ENCODE assay signal across 17 cellular contexts in genomic region chr1:89708727-89709375, GRCh38.
DNase-seq lines count a peak whose midpoint lies in the region; ATAC-seq and TF ChIP-seq lines count a peak whose summit lies in the region.
"Had no signal": no experiment of that assay in that cellular context is flagged by ENCODE, and none has a peak within 500 bp of the region (broad histone marks: within the 10 kb centered on the region; RNA-seq: fewer than 3 reads in every experiment).

No MANE protein-coding gene starts in this region.

- POLR2A ChIA-PET in naive thymus-derived CD4-positive, alpha-beta T cell (lab: Charles Lee): interaction anchor here (1.1 to 1.4 kb wide), 3 partner anchors 9 to 54 kb away, joined by 3 to 5 read pairs (median 3); no protein-coding TSS in a partner anchor
- POLR2A ChIA-PET in SK-N-SH (lab: Yijun Ruan, JAX): no interaction called here

- no peak overlapping the region for H3K4me3 Mint-ChIP-seq in CD4-positive, CD25-positive, alpha-beta regulatory T cell
- no peak overlapping the region for H3K4me3 Mint-ChIP-seq in naive thymus-derived CD4-positive, alpha-beta T cell
- H3K4me3 Mint-ChIP-seq: activated CD4-positive, alpha-beta memory T cell treated with anti-CD3 and anti-CD28 coated beads for 36 hours; activated naive CD4-positive, alpha-beta T cell treated with anti-CD3 and anti-CD28 coated beads, Interleukin-2, amount 10 ng/mL, durations not matched to agents 7 days and 5 days; B cell; H9 had no signal

- no peaks in the 10 kb centered on the region for H3K27me3 Mint-ChIP-seq in CD4-positive, CD25-positive, alpha-beta regulatory T cell
- H3K27me3 Mint-ChIP-seq in naive thymus-derived CD4-positive, alpha-beta T cell: no peaks in the 10 kb centered on the region
- H3K27me3 Mint-ChIP-seq: activated CD4-positive, alpha-beta memory T cell treated with anti-CD3 and anti-CD28 coated beads for 36 hours; activated naive CD4-positive, alpha-beta T cell treated with anti-CD3 and anti-CD28 coated beads, Interleukin-2, amount 10 ng/mL, durations not matched to agents 7 days and 5 days; B cell; naive B cell had no signal

- H3K9ac ChIP-seq in HUES48 (ENCODE audit: low read depth, low read length): no peak overlapping the region
- H3K9ac ChIP-seq in SK-N-SH: no peak overlapping the region

- no peak overlapping the region for H2AFZ ChIP-seq in SK-N-SH (ENCODE audit: low read depth)

- TF ChIP-seq EP300 in sigmoid colon (IDR thresholded peaks at IDR 0.05): no peak
- no peak for TF ChIP-seq EP300 in SK-N-SH (IDR thresholded peaks at IDR 0.05; ENCODE audit: borderline replicate concordance in 1 of 2, low read depth in 1 of 2, low read length in 1 of 2)

- no peaks in the 10 kb centered on the region for H3K9me2 ChIP-seq in SK-N-SH

- no peak for ATAC-seq in CD4-positive, CD25-positive, alpha-beta regulatory T cell (ENCODE audit: low read depth in 2 of 2)
- no peak for ATAC-seq in naive thymus-derived CD4-positive, alpha-beta T cell
- ATAC-seq in body of pancreas (no peak), HG02588 (IDR thresholded peaks at IDR 0.05; ENCODE audit: unreplicated experiment) (no peak)
- ATAC-seq: Panc1 had no signal

- DNase-seq in CD4-positive, CD25-positive, alpha-beta regulatory T cell: no peak
- DNase-seq in choroid plexus epithelial cell (ENCODE audit: low read depth): peak; percentile 80
- no peak for DNase-seq in naive thymus-derived CD4-positive, alpha-beta T cell
- DNase-seq in sigmoid colon: no peak
- no peak for DNase-seq in body of pancreas
- DNase-seq in SK-N-SH: no peak
- DNase-seq: activated CD4-positive, alpha-beta memory T cell treated with anti-CD3 and anti-CD28 coated beads for 36 hours; activated naive CD4-positive, alpha-beta T cell treated with anti-CD3 and anti-CD28 coated beads, Interleukin-2, amount 10 ng/mL, durations not matched to agents 7 days and 5 days; dermis blood vessel endothelial cell; H9; naive B cell; NCI-H2227 treated with DMSO at 0.1 percent for 48 hours; right cardiac atrium had no signal

- H3K9me3 Mint-ChIP-seq in CD4-positive, CD25-positive, alpha-beta regulatory T cell: peaks cover 0 to 3% (median 0%) of the 10 kb centered on the region in 7 donors
- H3K9me3 Mint-ChIP-seq in naive thymus-derived CD4-positive, alpha-beta T cell: peaks cover 0 to 6% (median 3%) of the 10 kb centered on the region in 11 donors
- H3K9me3 Mint-ChIP-seq: naive B cell had no signal

- H3K4me3 ChIP-seq in CD4-positive, CD25-positive, alpha-beta regulatory T cell (ENCODE audit: low read depth, low read length): no peak overlapping the region
- H3K4me3 ChIP-seq in HUES48 (ENCODE audit: low read depth, low read length) (no peak overlapping the region), choroid plexus epithelial cell (ENCODE audit: low read depth, low read length) (no peak overlapping the region), sigmoid colon (no peak overlapping the region), body of pancreas (no peak overlapping the region), SK-N-SH (ENCODE audit: low read depth in 2 of 2, low read length in 1 of 2) (no peak overlapping the region)
- no peak overlapping the region for H3K4me3 ChIP-seq in naive thymus-derived CD4-positive, alpha-beta T cell (ENCODE audit: low read length)

- no peak for TF ChIP-seq RAD21 in SK-N-SH (IDR thresholded peaks at IDR 0.05; ENCODE audit: low read length)

- 87 to 92% methylated on average over 6 of the region's 6 CpGs for WGBS in sigmoid colon, 2 donors
- WGBS in body of pancreas, 2 donors: 76 to 82% methylated on average over 6 of the region's 6 CpGs
- 95% methylated on average over 6 of the region's 6 CpGs for WGBS in SK-N-SH (ENCODE audit: low lambda C conversion rate)

- TF ChIP-seq POLR2A in sigmoid colon (IDR thresholded peaks at IDR 0.05) (no peak), body of pancreas (IDR thresholded peaks at IDR 0.05) (no peak)

- peaks cover 10% of the 10 kb centered on the region for H3K4me1 ChIP-seq in CD4-positive, CD25-positive, alpha-beta regulatory T cell (ENCODE audit: control insufficient read depth, insufficient read depth, low read length, poor library complexity, severe bottlenecking)
- H3K4me1 ChIP-seq in HUES48 (ENCODE audit: control insufficient read depth, insufficient read depth, low read length): peaks cover 21% of the 10 kb centered on the region
- peaks cover 0 to 4% of the 10 kb centered on the region in 2 donors for H3K4me1 ChIP-seq in naive thymus-derived CD4-positive, alpha-beta T cell (ENCODE audit: control insufficient read depth in 2 of 2, insufficient read depth in 2 of 2, low read length in 2 of 2)
- H3K4me1 ChIP-seq in sigmoid colon: no peaks in the 10 kb centered on the region
- H3K4me1 ChIP-seq in body of pancreas: no peaks in the 10 kb centered on the region
- H3K4me1 ChIP-seq in SK-N-SH (ENCODE audit: control insufficient read depth in 1 of 2, insufficient read depth in 2 of 2, low read depth in 1 of 2, low read length in 1 of 2): peaks cover 6 to 10% of the 10 kb centered on the region in 2 experiments; a peak in 3 of 4 replicates

- no peak for TF ChIP-seq CTCF in choroid plexus epithelial cell (conservative IDR thresholded peaks at IDR 0.05; ENCODE audit: low read depth, low read length)
- no peak for TF ChIP-seq CTCF in sigmoid colon (IDR thresholded peaks at IDR 0.05)
- no peak for TF ChIP-seq CTCF in body of pancreas (IDR thresholded peaks at IDR 0.05)
- no peak for TF ChIP-seq CTCF in SK-N-SH (IDR thresholded peaks at IDR 0.05)

- no peaks in the 10 kb centered on the region for H3K27me3 ChIP-seq in CD4-positive, CD25-positive, alpha-beta regulatory T cell (ENCODE audit: control insufficient read depth, insufficient read depth, low read length)
- H3K27me3 ChIP-seq in HUES48 (ENCODE audit: control insufficient read depth, insufficient read depth, low read length): no peaks in the 10 kb centered on the region
- no peaks in the 10 kb centered on the region for H3K27me3 ChIP-seq in naive thymus-derived CD4-positive, alpha-beta T cell (ENCODE audit: control insufficient read depth in 2 of 2, insufficient read depth in 2 of 2, low read length in 2 of 2)
- H3K27me3 ChIP-seq in sigmoid colon: no peaks in the 10 kb centered on the region
- no peaks in the 10 kb centered on the region for H3K27me3 ChIP-seq in body of pancreas
- no peaks in the 10 kb centered on the region for H3K27me3 ChIP-seq in SK-N-SH (ENCODE audit: insufficient read depth)

- intact Hi-C loops in naive thymus-derived CD4-positive, alpha-beta T cell (cut with micrococcal nuclease): no loop called here
- intact Hi-C loops in sigmoid colon (cut with DNase I) (no loop called here), body of pancreas (cut with DNase I) (no loop called here)

- H4K20me1 ChIP-seq in SK-N-SH (ENCODE audit: insufficient read depth): no peaks in the 10 kb centered on the region

- CTCF ChIA-PET in naive thymus-derived CD4-positive, alpha-beta T cell (lab: Charles Lee): interaction anchor here (1.7 kb wide), 1 partner anchor 11 kb away, joined by 5 read pairs; no protein-coding TSS in a partner anchor
- CTCF ChIA-PET in SK-N-SH (lab: Yijun Ruan, JAX): interaction anchor here (1.7 to 3.6 kb wide), 2 partner anchors 8 to 54 kb away, joined by 4 to 22 read pairs; no protein-coding TSS in a partner anchor

- peak overlapping the region in 2 of 3 donors; percentile 53 to 74 for H3K27ac Mint-ChIP-seq in CD4-positive, CD25-positive, alpha-beta regulatory T cell
- H3K27ac Mint-ChIP-seq in naive thymus-derived CD4-positive, alpha-beta T cell: peak overlapping the region in 6 of 9 donors; percentile 12 to 78 (median 64)
- H3K27ac Mint-ChIP-seq: activated CD4-positive, alpha-beta memory T cell treated with anti-CD3 and anti-CD28 coated beads for 36 hours; activated naive CD4-positive, alpha-beta T cell treated with anti-CD3 and anti-CD28 coated beads, Interleukin-2, amount 10 ng/mL, durations not matched to agents 7 days and 5 days; H9 had no signal

- no peaks in the 10 kb centered on the region for H3F3A ChIP-seq in SK-N-SH (replicated peaks; ENCODE audit: insufficient read depth)

- no peaks in the 10 kb centered on the region for H3K9me3 ChIP-seq in CD4-positive, CD25-positive, alpha-beta regulatory T cell (ENCODE audit: control insufficient read depth in 2 of 2, low read length in 2 of 2)
- H3K9me3 ChIP-seq in HUES48 (ENCODE audit: control insufficient read depth, insufficient read depth, low read length) (no peaks in the 10 kb centered on the region), sigmoid colon (no peaks in the 10 kb centered on the region), body of pancreas (no peaks in the 10 kb centered on the region), SK-N-SH (no peaks in the 10 kb centered on the region)
- H3K9me3 ChIP-seq in naive thymus-derived CD4-positive, alpha-beta T cell (ENCODE audit: control insufficient read depth in 2 of 3, low read length in 3 of 3): no peaks in the 10 kb centered on the region

- H3K4me2 ChIP-seq in SK-N-SH: no peak overlapping the region

- H3K79me2 ChIP-seq in SK-N-SH (ENCODE audit: insufficient read depth): no peaks in the 10 kb centered on the region

- peaks cover 53% of the 10 kb centered on the region for H3K36me3 Mint-ChIP-seq in CD4-positive, CD25-positive, alpha-beta regulatory T cell
- peaks cover 15 to 60% (median 44%) of the 10 kb centered on the region in 5 donors for H3K36me3 Mint-ChIP-seq in naive thymus-derived CD4-positive, alpha-beta T cell

- H3K27ac ChIP-seq in CD4-positive, CD25-positive, alpha-beta regulatory T cell (ENCODE audit: insufficient read depth, low read length, poor library complexity, severe bottlenecking): no peak overlapping the region
- H3K27ac ChIP-seq in HUES48 (ENCODE audit: low read depth, low read length) (peak overlapping the region; percentile 26), sigmoid colon (no peak overlapping the region), body of pancreas (no peak overlapping the region), SK-N-SH (ENCODE audit: low read depth in 2 of 2, low read length in 1 of 2) (no peak overlapping the region)
- H3K27ac ChIP-seq in naive thymus-derived CD4-positive, alpha-beta T cell (ENCODE audit: low read depth, low read length): no peak overlapping the region

- peaks cover 39% of the 10 kb centered on the region for H3K36me3 ChIP-seq in CD4-positive, CD25-positive, alpha-beta regulatory T cell (ENCODE audit: control insufficient read depth, insufficient read depth, low read length)
- H3K36me3 ChIP-seq in HUES48 (ENCODE audit: control insufficient read depth, insufficient read depth, low read length) (no peaks in the 10 kb centered on the region), sigmoid colon (no peaks in the 10 kb centered on the region), body of pancreas (replicated peaks in 1 of 2; ENCODE audit: insufficient read depth in 1 of 2, low read depth in 2 of 2) (no peaks in the 10 kb centered on the region), SK-N-SH (replicated peaks in 1 of 2; ENCODE audit: control insufficient read depth in 1 of 2, insufficient read depth in 2 of 2, low read length in 1 of 2) (peaks cover 11 to 15% of the 10 kb centered on the region in 2 experiments)
- H3K36me3 ChIP-seq in naive thymus-derived CD4-positive, alpha-beta T cell (ENCODE audit: control insufficient read depth in 2 of 3, insufficient read depth in 3 of 3, low read length in 3 of 3): peaks cover under 1 to 15% (median 4%) of the 10 kb centered on the region in 3 experiments

- H3K4me1 Mint-ChIP-seq in CD4-positive, CD25-positive, alpha-beta regulatory T cell: peaks cover 22 to 55% (median 41%) of the 10 kb centered on the region in 4 donors
- H3K4me1 Mint-ChIP-seq in naive thymus-derived CD4-positive, alpha-beta T cell: peaks cover 22 to 44% (median 38%) of the 10 kb centered on the region in 7 donors
